Comparison of ENCODE assay signal across 8 cellular contexts in genomic region chr10:11610151-11610854, GRCh38. TPM values are rescaled to one million over a fixed set of nuclear protein-coding genes. Genes with fewer than 3 reads are reported as not detected.
DNase-seq lines count a peak whose midpoint lies in the region; ATAC-seq and TF ChIP-seq lines count a peak whose summit lies in the region.

No MANE protein-coding gene starts in this region.

- H3K27me3 ChIP-seq in MG63, result no peaks in the 10 kb centered on the region
- no peaks in the 10 kb centered on the region for H3K27me3 ChIP-seq in duodenal mucosa (ENCODE audit: control insufficient read depth in 1 of 2, insufficient read depth in 2 of 2, low read length in 2 of 2)

- in situ Hi-C loops in ACHN (cut with HindIII; ENCODE audit: low pct_ligation_motif_present, low pct_unique_long_range_greater_than_20kb, low sequenced_read_pairs), result no loop called here

- ATAC-seq in HG02798 (IDR thresholded peaks at IDR 0.05; ENCODE audit: poor library complexity, unreplicated experiment), result no peak

- TF ChIP-seq CTCF in CD14-positive monocyte (IDR thresholded peaks at IDR 0.05) (no peak), nephron progenitor cell (IDR thresholded peaks at IDR 0.05) (no peak)

- H3K9me3 ChIP-seq in MG63, result no peaks in the 10 kb centered on the region
- no peaks in the 10 kb centered on the region for H3K9me3 ChIP-seq in duodenal mucosa (ENCODE audit: control insufficient read depth in 1 of 2, low read length in 2 of 2)

- DNase-seq in CD14-positive monocyte (ENCODE audit: low spot score), result no peak
- DNase-seq in MG63, result no peak
- no peak for DNase-seq in nephron progenitor cell
- DNase-seq in ACHN, result no peak
- no peak for DNase-seq in epidermal melanocyte (ENCODE audit: insufficient read length, low spot score)
- DNase-seq in posterior cingulate gyrus, result no peak

- peak overlapping the region; percentile 67 for H3K27ac ChIP-seq in duodenal mucosa (ENCODE audit: low read depth, low read length)

- H3K36me3 ChIP-seq in MG63 (no peaks in the 10 kb centered on the region), duodenal mucosa (ENCODE audit: control insufficient read depth in 1 of 2, insufficient read depth in 2 of 2, low read length in 2 of 2) (no peaks in the 10 kb centered on the region)

- H3K4me1 Mint-ChIP-seq in CD14-positive monocyte (peaks cover 42% of the 10 kb centered on the region), nephron progenitor cell (peaks cover 30% of the 10 kb centered on the region)

- peaks cover 10 to 24% of the 10 kb centered on the region in 2 donors for H3K4me1 ChIP-seq in duodenal mucosa (ENCODE audit: control insufficient read depth in 1 of 2, insufficient read depth in 2 of 2, low read length in 2 of 2)

- intact Hi-C loops in CD14-positive monocyte (cut with micrococcal nuclease) (loop anchor here in 1 of 2 donors (10.0 kb wide), 2 partner anchors 86 to 134 kb away; partner anchors contain the start of gene ECHDC3), posterior cingulate gyrus (cut with DNase I) (loop anchor here (10.0 kb wide), 2 partner anchors 74 to 96 kb away; no protein-coding TSS in a partner anchor)

- H3K4me3 ChIP-seq in MG63 (peak overlapping the region; percentile 72), duodenal mucosa (ENCODE audit: low read depth in 1 of 2, low read length in 2 of 2) (peak overlapping the region; percentile 92 to 99)

- peak overlapping the region; percentile 75 to 78 for H3K9ac ChIP-seq in duodenal mucosa (ENCODE audit: low read depth in 1 of 2, low read length in 2 of 2)

- peak overlapping the region in 6 of 7 donors; percentile 70 to 87 (median 80) for H3K27ac Mint-ChIP-seq in CD14-positive monocyte
- H3K27ac Mint-ChIP-seq in nephron progenitor cell, result peak overlapping the region; percentile 95

- H3K27me3 Mint-ChIP-seq in CD14-positive monocyte (ENCODE audit: low read depth in 3 of 3) (peaks cover 0 to 4% (median 2%) of the 10 kb centered on the region in 3 donors), nephron progenitor cell (ENCODE audit: low read depth, poor library complexity) (no peaks in the 10 kb centered on the region)

- H3K4me3 Mint-ChIP-seq in CD14-positive monocyte, result peak overlapping the region; percentile 90 to 95
- peak overlapping the region; percentile 95 for H3K4me3 Mint-ChIP-seq in nephron progenitor cell

- no peaks in the 10 kb centered on the region for H3K9me3 Mint-ChIP-seq in CD14-positive monocyte
- H3K9me3 Mint-ChIP-seq in nephron progenitor cell, result peaks cover 12% of the 10 kb centered on the region

- H3K36me3 Mint-ChIP-seq in CD14-positive monocyte (no peaks in the 10 kb centered on the region), nephron progenitor cell (ENCODE audit: low read depth) (peaks cover 32% of the 10 kb centered on the region)

RNA-seq across cellular contexts. Expression of gene USP6NL, which starts 1.1 kb away (rescaled TPM):
- 1 to 10 TPM; 6.7 to 7.7 TPM for polyA plus RNA-seq in CD14-positive monocyte
- 4.0 and 7.0 TPM in 2 replicates for total RNA-seq in MG63 (2014; rRNA removed; shearing (Covaris generic); ENCODE audit: low replicate concordance)
